Comparison of ENCODE assay signal across 2 cellular contexts in genomic region chr1:204261266-204261665, GRCh38.
TF ChIP-seq lines count a peak whose summit lies in the region.

No MANE protein-coding gene starts in this region.

TF ChIP-seq in IMR-90, 13 proteins besides CTCF, POLR2A, EP300 and RAD21:
- TF ChIP-seq CEBPB (IDR thresholded peaks at IDR 0.05; ENCODE audit: low read depth, low read length) (no peak), NFE2L2 (IDR thresholded peaks at IDR 0.05; ENCODE audit: low read depth, low read length) (no peak), SMC3 (IDR thresholded peaks at IDR 0.05; ENCODE audit: low read depth, low read length) (no peak), MAFK (IDR thresholded peaks at IDR 0.05; ENCODE audit: low read depth, low read length) (no peak), RCOR1 (IDR thresholded peaks at IDR 0.05; ENCODE audit: insufficient replicate concordance, low read length) (no peak), MXI1 (IDR thresholded peaks at IDR 0.05; ENCODE audit: borderline replicate concordance, low read depth, low read length) (no peak), RFX5 (IDR thresholded peaks at IDR 0.05; ENCODE audit: low read depth, low read length) (no peak), FOS (IDR thresholded peaks at IDR 0.05; ENCODE audit: low read depth, low read length) (no peak), CHD1 (IDR thresholded peaks at IDR 0.05; ENCODE audit: low read depth, low read length) (no peak), BHLHE40 (IDR thresholded peaks at IDR 0.05; ENCODE audit: low read depth, low read length) (no peak), MAZ (IDR thresholded peaks at IDR 0.05; ENCODE audit: borderline replicate concordance, low read depth, low read length) (no peak)
- TF ChIP-seq, protein P1, sequence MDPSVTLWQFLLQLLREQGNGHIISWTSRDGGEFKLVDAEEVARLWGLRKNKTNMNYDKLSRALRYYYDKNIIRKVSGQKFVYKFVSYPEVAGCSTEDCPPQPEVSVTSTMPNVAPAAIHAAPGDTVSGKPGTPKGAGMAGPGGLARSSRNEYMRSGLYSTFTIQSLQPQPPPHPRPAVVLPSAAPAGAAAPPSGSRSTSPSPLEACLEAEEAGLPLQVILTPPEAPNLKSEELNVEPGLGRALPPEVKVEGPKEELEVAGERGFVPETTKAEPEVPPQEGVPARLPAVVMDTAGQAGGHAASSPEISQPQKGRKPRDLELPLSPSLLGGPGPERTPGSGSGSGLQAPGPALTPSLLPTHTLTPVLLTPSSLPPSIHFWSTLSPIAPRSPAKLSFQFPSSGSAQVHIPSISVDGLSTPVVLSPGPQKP (IDR thresholded peaks at IDR 0.05; ENCODE audit: borderline replicate concordance, low read depth, low read length) = no peak

TF ChIP-seq in HepG2, 621 proteins besides CTCF, POLR2A, EP300 and RAD21:
- TF ChIP-seq ZNF512B (CRISPR knock-in tag; IDR thresholded peaks at IDR 0.05; ENCODE audit: borderline replicate concordance) (no peak), MTA3 (CRISPR knock-in tag; IDR thresholded peaks at IDR 0.05) (no peak), ZNF274 (CRISPR knock-in tag; IDR thresholded peaks at IDR 0.05) (0 out of 2 replicates have a peak, but pooled peaks have one; percentile 4), ZNF180 (CRISPR knock-in tag; IDR thresholded peaks at IDR 0.05; ENCODE audit: borderline replicate concordance, low read depth) (no peak), MYC (CRISPR knock-in tag; IDR thresholded peaks at IDR 0.05; ENCODE audit: borderline replicate concordance) (no peak), CBX5 (CRISPR knock-in tag; IDR thresholded peaks at IDR 0.05; ENCODE audit: borderline replicate concordance) (no peak), KLF15 (CRISPR knock-in tag; IDR thresholded peaks at IDR 0.05; ENCODE audit: borderline replicate concordance) (no peak), ZNF331 (CRISPR knock-in tag; IDR thresholded peaks at IDR 0.05) (no peak), AGO1 (IDR thresholded peaks at IDR 0.05; ENCODE audit: low read depth, low read length, poor library complexity, severe bottlenecking) (no peak), ZNF687 (CRISPR knock-in tag; IDR thresholded peaks at IDR 0.05) (peak; percentile 8; the same call in 1 of the 2 replicates), ZNF160 (CRISPR knock-in tag; IDR thresholded peaks at IDR 0.05) (no peak), MIXL1 (CRISPR knock-in tag; IDR thresholded peaks at IDR 0.05) (no peak), ZSCAN29 (CRISPR knock-in tag; conservative IDR thresholded peaks at IDR 0.05) (no peak), MAX (IDR thresholded peaks at IDR 0.05) (no peak), ARNT2 (CRISPR knock-in tag; IDR thresholded peaks at IDR 0.05; ENCODE audit: low read depth) (no peak), XRCC5 (optimal IDR thresholded peaks at IDR 0.05; ENCODE audit: low read length) (no peak), ZNF709 (CRISPR knock-in tag; IDR thresholded peaks at IDR 0.05) (0 out of 2 replicates have a peak, but pooled peaks have one; percentile 24), TCF7L2 (IDR thresholded peaks at IDR 0.05; ENCODE audit: low read depth, low read length) (no peak), ZNF512 (CRISPR knock-in tag; IDR thresholded peaks at IDR 0.05) (no peak), NCOR1 (IDR thresholded peaks at IDR 0.05; ENCODE audit: borderline replicate concordance, low read length) (no peak), HMGA1 (CRISPR knock-in tag; conservative IDR thresholded peaks at IDR 0.05) (no peak), ZNF605 (CRISPR knock-in tag; IDR thresholded peaks at IDR 0.05) (no peak), ZNF34 (CRISPR knock-in tag; IDR thresholded peaks at IDR 0.05; ENCODE audit: borderline replicate concordance) (no peak), HOXA9 (CRISPR knock-in tag; IDR thresholded peaks at IDR 0.05; ENCODE audit: borderline replicate concordance) (no peak)
- TF ChIP-seq, protein P2, sequence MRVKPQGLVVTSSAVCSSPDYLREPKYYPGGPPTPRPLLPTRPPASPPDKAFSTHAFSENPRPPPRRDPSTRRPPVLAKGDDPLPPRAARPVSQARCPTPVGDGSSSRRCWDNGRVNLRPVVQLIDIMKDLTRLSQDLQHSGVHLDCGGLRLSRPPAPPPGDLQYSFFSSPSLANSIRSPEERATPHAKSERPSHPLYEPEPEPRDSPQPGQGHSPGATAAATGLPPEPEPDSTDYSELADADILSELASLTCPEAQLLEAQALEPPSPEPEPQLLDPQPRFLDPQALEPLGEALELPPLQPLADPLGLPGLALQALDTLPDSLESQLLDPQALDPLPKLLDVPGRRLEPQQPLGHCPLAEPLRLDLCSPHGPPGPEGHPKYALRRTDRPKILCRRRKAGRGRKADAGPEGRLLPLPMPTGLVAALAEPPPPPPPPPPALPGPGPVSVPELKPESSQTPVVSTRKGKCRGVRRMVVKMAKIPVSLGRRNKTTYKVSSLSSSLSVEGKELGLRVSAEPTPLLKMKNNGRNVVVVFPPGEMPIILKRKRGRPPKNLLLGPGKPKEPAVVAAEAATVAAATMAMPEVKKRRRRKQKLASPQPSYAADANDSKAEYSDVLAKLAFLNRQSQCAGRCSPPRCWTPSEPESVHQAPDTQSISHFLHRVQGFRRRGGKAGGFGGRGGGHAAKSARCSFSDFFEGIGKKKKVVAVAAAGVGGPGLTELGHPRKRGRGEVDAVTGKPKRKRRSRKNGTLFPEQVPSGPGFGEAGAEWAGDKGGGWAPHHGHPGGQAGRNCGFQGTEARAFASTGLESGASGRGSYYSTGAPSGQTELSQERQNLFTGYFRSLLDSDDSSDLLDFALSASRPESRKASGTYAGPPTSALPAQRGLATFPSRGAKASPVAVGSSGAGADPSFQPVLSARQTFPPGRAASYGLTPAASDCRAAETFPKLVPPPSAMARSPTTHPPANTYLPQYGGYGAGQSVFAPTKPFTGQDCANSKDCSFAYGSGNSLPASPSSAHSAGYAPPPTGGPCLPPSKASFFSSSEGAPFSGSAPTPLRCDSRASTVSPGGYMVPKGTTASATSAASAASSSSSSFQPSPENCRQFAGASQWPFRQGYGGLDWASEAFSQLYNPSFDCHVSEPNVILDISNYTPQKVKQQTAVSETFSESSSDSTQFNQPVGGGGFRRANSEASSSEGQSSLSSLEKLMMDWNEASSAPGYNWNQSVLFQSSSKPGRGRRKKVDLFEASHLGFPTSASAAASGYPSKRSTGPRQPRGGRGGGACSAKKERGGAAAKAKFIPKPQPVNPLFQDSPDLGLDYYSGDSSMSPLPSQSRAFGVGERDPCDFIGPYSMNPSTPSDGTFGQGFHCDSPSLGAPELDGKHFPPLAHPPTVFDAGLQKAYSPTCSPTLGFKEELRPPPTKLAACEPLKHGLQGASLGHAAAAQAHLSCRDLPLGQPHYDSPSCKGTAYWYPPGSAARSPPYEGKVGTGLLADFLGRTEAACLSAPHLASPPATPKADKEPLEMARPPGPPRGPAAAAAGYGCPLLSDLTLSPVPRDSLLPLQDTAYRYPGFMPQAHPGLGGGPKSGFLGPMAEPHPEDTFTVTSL (CRISPR knock-in tag; IDR thresholded peaks at IDR 0.05; ENCODE audit: borderline replicate concordance) = 0 out of 2 replicates have a peak, but pooled peaks have one; percentile 15
- TF ChIP-seq, protein P3, sequence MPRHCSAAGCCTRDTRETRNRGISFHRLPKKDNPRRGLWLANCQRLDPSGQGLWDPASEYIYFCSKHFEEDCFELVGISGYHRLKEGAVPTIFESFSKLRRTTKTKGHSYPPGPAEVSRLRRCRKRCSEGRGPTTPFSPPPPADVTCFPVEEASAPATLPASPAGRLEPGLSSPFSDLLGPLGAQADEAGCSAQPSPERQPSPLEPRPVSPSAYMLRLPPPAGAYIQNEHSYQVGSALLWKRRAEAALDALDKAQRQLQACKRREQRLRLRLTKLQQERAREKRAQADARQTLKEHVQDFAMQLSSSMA (CRISPR knock-in tag; IDR thresholded peaks at IDR 0.05) = no peak
TF ChIP-seq in HepG2: peak in this region for 4.
